8 cellular contexts compared by ENCODE assay signal in the genomic region with DNA sequence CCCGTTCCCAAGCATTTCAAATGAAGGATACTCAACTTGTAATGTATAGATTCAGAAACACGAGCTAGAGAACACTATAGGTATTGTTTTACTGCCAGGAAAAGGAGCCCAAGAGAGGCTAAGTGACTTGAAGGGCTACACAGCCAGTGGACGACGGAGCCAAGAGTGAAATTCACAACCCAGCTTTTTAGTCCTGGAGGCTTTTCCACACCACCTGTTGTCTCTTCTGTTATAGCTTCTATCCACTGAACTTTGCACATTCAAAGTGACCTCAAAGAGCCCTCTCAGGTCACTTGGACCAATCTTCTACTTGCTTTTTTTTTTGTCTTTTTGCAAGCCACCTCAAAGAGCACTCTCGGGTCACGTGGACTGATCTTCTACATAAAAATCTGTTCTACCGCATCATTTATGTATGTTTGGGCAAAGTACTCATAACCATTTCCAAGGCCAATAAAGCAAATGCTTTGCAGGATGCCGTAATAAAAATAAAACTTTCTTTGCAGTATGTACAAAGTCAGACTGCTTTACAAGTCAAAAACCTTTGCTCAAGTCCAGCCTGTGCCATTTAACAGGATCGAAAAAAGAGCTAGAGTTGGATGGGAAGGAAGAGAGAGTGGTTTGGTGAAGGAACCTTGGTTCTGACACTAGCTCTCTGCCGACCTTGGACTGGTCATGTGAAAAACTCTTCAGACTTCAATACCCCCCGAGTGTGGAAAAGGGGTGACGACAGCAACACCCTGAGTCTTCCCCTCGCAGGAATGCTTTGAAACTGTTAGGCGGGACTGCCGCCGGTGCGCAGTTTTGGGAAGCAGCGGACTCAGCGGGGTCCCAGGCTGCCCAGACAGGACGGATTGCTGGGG. TPM values are rescaled to one million over a fixed set of nuclear protein-coding genes. Genes with fewer than 3 reads are reported as not detected.
DNase-seq lines count a peak whose midpoint lies in the region; ATAC-seq and TF ChIP-seq lines count a peak whose summit lies in the region.

No MANE protein-coding gene starts in this region.

- no peaks in the 10 kb centered on the region for H3K36me3 ChIP-seq in Caco-2 (ENCODE audit: control insufficient read depth, insufficient read depth, low read length)
- H3K36me3 ChIP-seq in esophagus muscularis mucosa: peaks cover 0 to 4% (median 0%) of the 10 kb centered on the region in 4 donors

- H3K27ac ChIP-seq in esophagus muscularis mucosa (replicated peaks in 1 of 4): peak overlapping the region; percentile 79 to 93 (median 88)

- no peaks in the 10 kb centered on the region for H3K36me3 Mint-ChIP-seq in Caco-2 (ENCODE audit: insufficient read depth, unreplicated experiment)
- H3K36me3 Mint-ChIP-seq in T-helper 1 cell treated with Interleukin-12 subunit alpha and Interleukin-12 subunit beta and Interleukin-4 antibody, amounts not matched to agents 30 μg/mL and 1 μg/mL, for 36 hours (ENCODE audit: low read depth): peaks cover 3% of the 10 kb centered on the region
- H3K36me3 Mint-ChIP-seq in nephron (ENCODE audit: low read depth): peaks cover 4% of the 10 kb centered on the region

- H3K4me1 ChIP-seq in Caco-2 (no peaks in the 10 kb centered on the region), esophagus muscularis mucosa (peaks cover 5 to 16% (median 11%) of the 10 kb centered on the region in 4 donors)

- ATAC-seq in HG03025 (IDR thresholded peaks at IDR 0.05; ENCODE audit: low FRiP score, unreplicated experiment) (no peak), GM21529 (IDR thresholded peaks at IDR 0.05; ENCODE audit: unreplicated experiment) (no peak)

- H3K4me3 Mint-ChIP-seq in Caco-2 (ENCODE audit: unreplicated experiment): peak overlapping the region; percentile 80
- H3K4me3 Mint-ChIP-seq in T-helper 1 cell treated with Interleukin-12 subunit alpha and Interleukin-12 subunit beta and Interleukin-4 antibody, amounts not matched to agents 30 μg/mL and 1 μg/mL, for 36 hours: peak overlapping the region; percentile 87
- peak overlapping the region; percentile 90 to 93 (median 92) for H3K4me3 Mint-ChIP-seq in nephron

- no peak for TF ChIP-seq POLR2A in esophagus muscularis mucosa (IDR thresholded peaks at IDR 0.05; ENCODE audit: low read depth)

- intact Hi-C loops in Caco-2 (cut with micrococcal nuclease; ENCODE audit: unreplicated experiment): loop anchor here (2.0 kb wide), 1 partner anchor 23 kb away; no protein-coding TSS in a partner anchor
- intact Hi-C loops in esophagus muscularis mucosa (cut with DNase I): no loop called here

- H3K27me3 ChIP-seq in Caco-2 (replicated peaks; ENCODE audit: control insufficient read depth, insufficient read depth, low read length) (no peaks in the 10 kb centered on the region), esophagus muscularis mucosa (no peaks in the 10 kb centered on the region)

- WGBS in esophagus muscularis mucosa: 23% methylated on average over 18 of the region's 20 CpGs

- H3K9me3 ChIP-seq in Caco-2 (no peaks in the 10 kb centered on the region), esophagus muscularis mucosa (no peaks in the 10 kb centered on the region)

- DNase-seq in Caco-2: no peak
- peak; percentile 5 for DNase-seq in HCEC 1CT
- DNase-seq in esophagus muscularis mucosa (ENCODE audit: extremely low spot score): peak; percentile 74
- DNase-seq in GM19240 (ENCODE audit: insufficient read length, low spot score): no peak

- H3K27me3 Mint-ChIP-seq in Caco-2 (ENCODE audit: insufficient read depth, unreplicated experiment) (peaks cover 9% of the 10 kb centered on the region), nephron (ENCODE audit: low read depth) (peaks cover 4% of the 10 kb centered on the region)
- H3K27me3 Mint-ChIP-seq in T-helper 1 cell treated with Interleukin-12 subunit alpha and Interleukin-12 subunit beta and Interleukin-4 antibody, amounts not matched to agents 30 μg/mL and 1 μg/mL, for 36 hours (ENCODE audit: low read depth): peaks cover 7% of the 10 kb centered on the region

- POLR2A ChIA-PET in Caco-2 (lab: Charles Lee): interaction anchor here (0.7 kb wide), 1 partner anchor 1234 kb away, joined by 4 read pairs; a partner anchor contains a TSS

- no peak overlapping the region for H3K27ac Mint-ChIP-seq in Caco-2 (ENCODE audit: unreplicated experiment)
- peak overlapping the region; percentile 72 for H3K27ac Mint-ChIP-seq in T-helper 1 cell treated with Interleukin-12 subunit alpha and Interleukin-12 subunit beta and Interleukin-4 antibody, amounts not matched to agents 30 μg/mL and 1 μg/mL, for 36 hours
- peak overlapping the region; percentile 14 to 65 (median 56) for H3K27ac Mint-ChIP-seq in nephron

- H3K4me3 ChIP-seq in Caco-2 (ENCODE audit: low read depth, low read length) (peak overlapping the region; percentile 78), esophagus muscularis mucosa (peak overlapping the region; percentile 89 to 96 (median 92))

- CTCF ChIA-PET in Caco-2 (lab: Charles Lee): interaction anchor here (0.7 to 1.8 kb wide), 5 partner anchors 13 to 175 kb away, joined by 3 to 8 read pairs (median 5); no protein-coding TSS in a partner anchor

- no peak for TF ChIP-seq EP300 in esophagus muscularis mucosa (IDR thresholded peaks at IDR 0.05)

- peaks cover 7% of the 10 kb centered on the region for H3K4me1 Mint-ChIP-seq in Caco-2 (ENCODE audit: low read depth, unreplicated experiment)
- peaks cover 14% of the 10 kb centered on the region for H3K4me1 Mint-ChIP-seq in T-helper 1 cell treated with Interleukin-12 subunit alpha and Interleukin-12 subunit beta and Interleukin-4 antibody, amounts not matched to agents 30 μg/mL and 1 μg/mL, for 36 hours (ENCODE audit: low read depth)
- peaks cover 6% of the 10 kb centered on the region for H3K4me1 Mint-ChIP-seq in nephron

- TF ChIP-seq CTCF in Caco-2 (IDR thresholded peaks at IDR 0.05; ENCODE audit: insufficient read depth in 1 of 2, low read depth in 1 of 2, low read length in 1 of 2, severe bottlenecking in 1 of 2, unreplicated experiment in 1 of 2) (no peak), esophagus muscularis mucosa (IDR thresholded peaks at IDR 0.05) (no peak), nephron (IDR thresholded peaks at IDR 0.05; ENCODE audit: unreplicated experiment in 3 of 3) (no peak)

- H3K9me3 Mint-ChIP-seq in Caco-2 (ENCODE audit: unreplicated experiment): no peaks in the 10 kb centered on the region
- no peaks in the 10 kb centered on the region for H3K9me3 Mint-ChIP-seq in T-helper 1 cell treated with Interleukin-12 subunit alpha and Interleukin-12 subunit beta and Interleukin-4 antibody, amounts not matched to agents 30 μg/mL and 1 μg/mL, for 36 hours
- H3K9me3 Mint-ChIP-seq in nephron: no peaks in the 10 kb centered on the region

- BruUV-seq in Caco-2 (replicated peaks; lab: Mats Ljungman, UMichigan): TSS peak; percentile 36

RNA-seq across cellular contexts. Expression of a gene that starts 0.8 kb away (rescaled TPM):
- total RNA-seq in Caco-2 (2022) (17.1 and 18.2 TPM in 2 replicates), esophagus muscularis mucosa (1 to 10 TPM; 6.6 to 8.6 (median 7.9) TPM)

Comparison
In these comparisons a context has a peak if more than half of its experiments do, and no peak if none do; other contexts are left out.
1. DNase-seq: peak in HCEC 1CT (single experiment) and esophagus muscularis mucosa (single experiment); none in Caco-2 (0 of 2) and GM19240 (single experiment).
2. Peak in every context shown above with its lines, with median percentiles within 50 percentile points of each other: H3K4me3 Mint-ChIP-seq.